ENCODE assay signal across 1 cellular context in genomic region chr6:112466378-112467151, GRCh38.
TF ChIP-seq lines count a peak whose summit lies in the region.

No MANE protein-coding gene starts in this region.

TF ChIP-seq in GM23338, 12 proteins besides CTCF, POLR2A, EP300 and RAD21 (continued from another document):
- TF ChIP-seq ZNF462 (CRISPR knock-in tag; IDR thresholded peaks at IDR 0.05): no peak
- no peak for TF ChIP-seq ETS1 (IDR thresholded peaks at IDR 0.05)
- no peak for TF ChIP-seq ZNF331 (CRISPR knock-in tag; IDR thresholded peaks at IDR 0.05; ENCODE audit: low read depth)
